In the genomic region with DNA sequence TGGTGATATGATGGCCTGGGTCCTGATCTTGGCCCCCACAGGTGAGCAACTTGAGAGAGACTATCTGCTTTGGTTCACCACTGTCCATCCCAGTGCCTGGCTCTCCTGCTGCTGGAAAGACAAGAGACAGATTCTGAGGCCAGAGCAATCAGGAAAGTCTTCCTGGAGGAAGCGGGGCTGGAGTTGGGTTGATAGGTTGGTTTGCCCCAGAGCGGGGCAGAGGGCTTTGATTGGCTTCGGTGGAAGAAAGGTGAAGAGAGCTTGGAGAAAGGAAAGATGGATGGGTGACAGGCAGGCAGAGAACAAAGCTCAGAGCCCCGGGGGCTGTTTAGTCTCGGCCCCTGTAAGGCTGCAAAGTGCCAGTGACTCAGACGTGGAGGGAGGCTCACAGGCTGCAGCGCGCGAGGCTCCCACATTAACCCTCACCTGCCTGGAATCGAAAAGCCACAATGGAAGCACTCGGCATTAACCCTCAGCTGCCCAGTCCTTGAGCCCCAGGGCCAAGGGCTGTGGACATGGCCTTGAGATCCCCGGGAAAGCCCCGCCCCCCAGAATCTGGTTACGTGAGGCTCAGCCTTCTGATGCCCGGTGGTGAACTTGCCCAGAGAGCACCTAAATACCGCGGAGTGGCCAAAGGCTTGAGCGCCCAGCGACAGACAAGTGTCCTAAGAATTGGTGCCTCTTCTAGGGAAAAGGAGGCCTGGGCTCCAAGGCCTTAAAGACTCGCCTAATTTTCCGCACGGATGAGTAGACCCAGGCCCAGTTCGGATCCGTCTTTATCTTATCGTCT, we compare ENCODE assay signal across 8 cellular contexts. TPM values are rescaled to one million over a fixed set of nuclear protein-coding genes. Genes with fewer than 3 reads are reported as not detected.
A peak's percentile ranks its signal among the peaks of the same experiment; 100 is the strongest.
DNase-seq lines count a peak whose midpoint lies in the region; ATAC-seq and TF ChIP-seq lines count a peak whose summit lies in the region.

No MANE protein-coding gene starts in this region.

- no peaks in the 10 kb centered on the region for H3K27me3 ChIP-seq in neuron (ENCODE audit: insufficient read depth, low read length)

- H3K36me3 Mint-ChIP-seq in T-helper 2 cell treated with Interferon-gamma antibody and Interleukin-4, amounts not matched to agents 5 μg/mL and 100 μg/mL, for 36 hours (ENCODE audit: low read depth), result no peaks in the 10 kb centered on the region
- H3K36me3 Mint-ChIP-seq in T-cell, result no peaks in the 10 kb centered on the region

- peak overlapping the region; percentile 78 for H3K4me3 Mint-ChIP-seq in T-helper 2 cell treated with Interferon-gamma antibody and Interleukin-4, amounts not matched to agents 5 μg/mL and 100 μg/mL, for 36 hours
- peak overlapping the region; percentile 67 to 73 (median 71) for H3K4me3 Mint-ChIP-seq in T-cell

- H3K27me3 Mint-ChIP-seq in T-helper 2 cell treated with Interferon-gamma antibody and Interleukin-4, amounts not matched to agents 5 μg/mL and 100 μg/mL, for 36 hours (ENCODE audit: low read depth), result peaks cover 37% of the 10 kb centered on the region
- H3K27me3 Mint-ChIP-seq in T-cell, result peaks cover 0 to 10% of the 10 kb centered on the region in 2 donors

- H3K36me3 ChIP-seq in neuron (ENCODE audit: insufficient read depth, low read length), result no peaks in the 10 kb centered on the region

- peaks cover 19% of the 10 kb centered on the region for H3K4me1 ChIP-seq in neuron (ENCODE audit: insufficient read depth, low read length)

- POLR2A ChIA-PET in T-cell (lab: Charles Lee), result interaction anchor here in 1 of 2 donors (0.6 kb wide), 1 partner anchor 615 kb away, joined by 8 read pairs; no protein-coding TSS in a partner anchor

- CTCF ChIA-PET in T-cell (lab: Charles Lee), result interaction anchor here in 1 of 2 donors (0.6 to 1.7 kb wide), 2 partner anchors 36 to 140 kb away, joined by 3 to 5 read pairs; no protein-coding TSS in a partner anchor

- ATAC-seq in T-cell (replicated peaks in 1 of 4), result no peak
- ATAC-seq in HG03135 (IDR thresholded peaks at IDR 0.05; ENCODE audit: unreplicated experiment), result no peak
- no peak for ATAC-seq in HG02973 (IDR thresholded peaks at IDR 0.05; ENCODE audit: unreplicated experiment)
- no peak for ATAC-seq in HG02642 (IDR thresholded peaks at IDR 0.05; ENCODE audit: poor library complexity, unreplicated experiment)

- H3K9me3 ChIP-seq in neuron (ENCODE audit: low read length), result no peaks in the 10 kb centered on the region

- TF ChIP-seq CTCF in fibroblast of pulmonary artery (IDR thresholded peaks at IDR 0.05; ENCODE audit: low read length, missing control alignments), result no peak

- peaks cover 2% of the 10 kb centered on the region for H3K4me1 Mint-ChIP-seq in T-helper 2 cell treated with Interferon-gamma antibody and Interleukin-4, amounts not matched to agents 5 μg/mL and 100 μg/mL, for 36 hours (ENCODE audit: low read depth)
- H3K4me1 Mint-ChIP-seq in T-cell, result peaks cover 10 to 14% (median 14%) of the 10 kb centered on the region in 3 donors

- H3K4me3 ChIP-seq in fibroblast of pulmonary artery (replicated peaks; ENCODE audit: low read depth, low read length) (peak overlapping the region; percentile 64), neuron (ENCODE audit: low read length) (peak overlapping the region; percentile 76)

- H3K9me3 Mint-ChIP-seq in T-helper 2 cell treated with Interferon-gamma antibody and Interleukin-4, amounts not matched to agents 5 μg/mL and 100 μg/mL, for 36 hours, result no peaks in the 10 kb centered on the region
- H3K9me3 Mint-ChIP-seq in T-cell, result no peaks in the 10 kb centered on the region

- H2AFZ ChIP-seq in neuron (ENCODE audit: low read depth, low read length), result peak overlapping the region; percentile 94

- DNase-seq in T-helper 2 cell treated with Interferon-gamma antibody and Interleukin-4, amounts not matched to agents 5 μg/mL and 100 μg/mL, for 36 hours (ENCODE audit: low spot score), result no peak
- DNase-seq in T-helper 2 cell (no peak), T-cell (no peak), fibroblast of pulmonary artery (ENCODE audit: low read depth) (peak; percentile 42)

- H3K27ac Mint-ChIP-seq in T-helper 2 cell treated with Interferon-gamma antibody and Interleukin-4, amounts not matched to agents 5 μg/mL and 100 μg/mL, for 36 hours, result no peak overlapping the region
- peak overlapping the region; percentile 28 to 69 for H3K27ac Mint-ChIP-seq in T-cell

RNA-seq across cellular contexts. Expression of gene CPNE2, which starts 1.0 kb away (rescaled TPM):
- total RNA-seq in T-cell, result 1 to 10 TPM; 5.5 to 9.3 (median 6.1) TPM
